ENCODE assay signal across 14 cellular contexts in genomic region chr4:83603130-83603529, GRCh38.
"Had no signal": no experiment of that assay in that cellular context is flagged by ENCODE, and none has a peak within 500 bp of the region (broad histone marks: within the 10 kb centered on the region; RNA-seq: fewer than 3 reads in every experiment).

No MANE protein-coding gene starts in this region.

- H3K27ac ChIP-seq: colonic mucosa, prostate gland had no signal

- ATAC-seq: activated CD8-positive, alpha-beta memory T cell treated with anti-CD3 and anti-CD28 coated beads, Interleukin-2, amount 10 ng/mL, durations not matched to agents 7 days and 5 days; esophagus mucosa; natural killer cell treated with Interleukin-12 subunit alpha and Interleukin-12 subunit beta and Interleukin-15 and Interleukin-18, amount 100 ng/mL, for 72 hours; stimulated activated effector memory CD8-positive, alpha-beta T cell treated with anti-CD3 and anti-CD28 coated beads, Interleukin-12 subunit alpha, Interleukin-12 subunit beta, amount 100 ng/mL, for 72 hours had no signal

- H3K27me3 ChIP-seq: colonic mucosa had no signal

- H3K36me3 ChIP-seq: colonic mucosa, prostate gland had no signal

- H3K4me1 ChIP-seq: prostate gland had no signal

- H3K9me3 ChIP-seq: colonic mucosa, prostate gland had no signal

- H3K4me3 ChIP-seq: colonic mucosa, prostate gland had no signal

- DNase-seq: activated CD4-positive, alpha-beta memory T cell treated with anti-CD3 and anti-CD28 coated beads for 36 hours; activated CD8-positive, alpha-beta memory T cell treated with anti-CD3 and anti-CD28 coated beads, Interleukin-2, amount 10 ng/mL, durations not matched to agents 7 days and 5 days; activated naive CD4-positive, alpha-beta T cell treated with anti-CD3 and anti-CD28 coated beads, Interleukin-2, amount 10 ng/mL, durations not matched to agents 7 days and 5 days; activated T-cell treated with anti-CD3 and anti-CD28 coated beads, Interleukin-2, amount 50 U/mL, for 1 hour; caudate nucleus; colonic mucosa; hippocampal formation; mesendoderm; T-helper 1 cell; T1000 had no signal
